8 cellular contexts compared by ENCODE assay signal in the genomic region with DNA sequence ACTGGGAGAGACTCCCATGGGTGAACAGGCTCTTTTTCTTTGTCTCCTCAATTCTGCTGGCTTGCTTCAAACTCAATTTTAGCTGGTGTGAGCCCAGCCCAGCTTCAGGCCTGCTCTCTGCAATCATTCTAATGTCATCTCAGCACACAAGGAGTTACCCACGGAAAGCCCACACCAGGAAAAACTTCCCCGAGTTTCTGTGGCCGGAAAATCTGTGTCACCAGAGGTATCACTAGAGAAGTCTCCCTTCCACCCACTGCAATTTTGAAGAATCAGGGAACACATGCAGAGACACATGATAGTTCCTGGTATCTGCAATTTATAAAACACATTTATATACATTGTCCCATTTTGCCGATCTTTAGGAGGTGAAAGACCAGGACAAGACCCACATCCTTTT. TPM values are rescaled to one million over a fixed set of nuclear protein-coding genes. Genes with fewer than 3 reads are reported as not detected.
A peak's percentile ranks its signal among the peaks of the same experiment; 100 is the strongest.
DNase-seq lines count a peak whose midpoint lies in the region; ATAC-seq and TF ChIP-seq lines count a peak whose summit lies in the region.

No MANE protein-coding gene starts in this region.

- peak; percentile 77 for DNase-seq in activated naive CD4-positive, alpha-beta T cell treated with Interleukin-2 at 50 U/mL for 16 hours
- DNase-seq in activated naive CD4-positive, alpha-beta T cell (lab: John Stamatoyannopoulos, UW), result no peak
- DNase-seq in activated naive CD8-positive, alpha-beta T cell treated with anti-CD3 and anti-CD28 coated beads, Interleukin-2, amount 10 ng/mL, durations not matched to agents 7 days and 5 days, result no peak
- DNase-seq in stimulated activated CD4-positive, alpha-beta T cell treated with anti-CD3 and anti-CD28 coated beads, Interleukin-12 subunit alpha, Interleukin-12 subunit beta, amount 100 ng/mL, for 48 hours (ENCODE audit: low read depth in 2 of 3, low spot score in 1 of 3), result peak; percentile 59 to 76 (median 75)
- no peak for DNase-seq in tibial artery
- no peak for DNase-seq in NCI-H1105 (lab: John Stamatoyannopoulos, UW)
- DNase-seq in left colon, result no peak

- no peaks in the 10 kb centered on the region for H3K9me3 Mint-ChIP-seq in activated naive CD8-positive, alpha-beta T cell treated with anti-CD3 and anti-CD28 coated beads, Interleukin-2, amount 10 ng/mL, durations not matched to agents 7 days and 5 days

- H3K36me3 ChIP-seq in tibial artery, result no peaks in the 10 kb centered on the region

- peaks cover 41% of the 10 kb centered on the region for H3K4me1 Mint-ChIP-seq in activated naive CD8-positive, alpha-beta T cell treated with anti-CD3 and anti-CD28 coated beads, Interleukin-2, amount 10 ng/mL, durations not matched to agents 7 days and 5 days

- no peaks in the 10 kb centered on the region for H3K27me3 Mint-ChIP-seq in activated naive CD8-positive, alpha-beta T cell treated with anti-CD3 and anti-CD28 coated beads, Interleukin-2, amount 10 ng/mL, durations not matched to agents 7 days and 5 days

- no peaks in the 10 kb centered on the region for H3K9me3 ChIP-seq in tibial artery

- intact Hi-C loops in tibial artery (cut with DNase I; ENCODE audit: low total_unique reads), result no loop called here
- intact Hi-C loops in left colon (cut with DNase I, micrococcal nuclease), result no loop called here

- POLR2A ChIA-PET in activated naive CD8-positive, alpha-beta T cell treated with anti-CD3 and anti-CD28 coated beads, Interleukin-2, amount 10 ng/mL, durations not matched to agents 7 days and 5 days (lab: Charles Lee), result interaction anchor here (1.1 to 2.7 kb wide), 8 partner anchors 9 to 83 kb away, joined by 3 to 42 read pairs (median 6); a partner anchor contains a TSS

- H3K27ac Mint-ChIP-seq in activated naive CD8-positive, alpha-beta T cell treated with anti-CD3 and anti-CD28 coated beads, Interleukin-2, amount 10 ng/mL, durations not matched to agents 7 days and 5 days, result peak overlapping the region; percentile 89

- peak overlapping the region; percentile 62 to 71 for H3K27ac ChIP-seq in tibial artery

- peaks cover 2% of the 10 kb centered on the region for H3K36me3 Mint-ChIP-seq in activated naive CD8-positive, alpha-beta T cell treated with anti-CD3 and anti-CD28 coated beads, Interleukin-2, amount 10 ng/mL, durations not matched to agents 7 days and 5 days

- no peaks in the 10 kb centered on the region for H3K27me3 ChIP-seq in tibial artery

- no peak for TF ChIP-seq CTCF in tibial artery (IDR thresholded peaks at IDR 0.05)

- H3K4me1 ChIP-seq in tibial artery, result peaks cover 0 to 33% (median 14%) of the 10 kb centered on the region in 4 donors

- H3K4me3 ChIP-seq in tibial artery, result no peak overlapping the region

- ATAC-seq in activated naive CD8-positive, alpha-beta T cell treated with anti-CD3 and anti-CD28 coated beads, Interleukin-2, amount 10 ng/mL, durations not matched to agents 7 days and 5 days (ENCODE audit: low read depth), result no peak
- no peak for ATAC-seq in GM21381 (IDR thresholded peaks at IDR 0.05; ENCODE audit: unreplicated experiment)
- ATAC-seq in left colon, result no peak

- peak overlapping the region; percentile 54 for H3K4me3 Mint-ChIP-seq in activated naive CD8-positive, alpha-beta T cell treated with anti-CD3 and anti-CD28 coated beads, Interleukin-2, amount 10 ng/mL, durations not matched to agents 7 days and 5 days

RNA-seq across cellular contexts. Expression of a gene that starts 13.5 kb away (rescaled TPM):
- 10 to 100 TPM; 59.2 to 62.3 TPM for total RNA-seq in activated naive CD8-positive, alpha-beta T cell treated with anti-CD3 and anti-CD28 coated beads, Interleukin-2, amount 10 ng/mL, durations not matched to agents 7 days and 5 days
- total RNA-seq in left colon, result 10 to 100 TPM; 54.8 to 57.8 TPM

Comparison
In these comparisons a context has a peak if more than half of its experiments do, and no peak if none do; other contexts are left out.
1. DNase-seq: peak in activated naive CD4-positive, alpha-beta T cell treated with Interleukin-2 at 50 U/mL for 16 hours (single experiment) and stimulated activated CD4-positive, alpha-beta T cell treated with anti-CD3 and anti-CD28 coated beads, Interleukin-12 subunit alpha, Interleukin-12 subunit beta, amount 100 ng/mL, for 48 hours (3 of 3); none in activated naive CD4-positive, alpha-beta T cell (0 of 4), activated naive CD8-positive, alpha-beta T cell treated with anti-CD3 and anti-CD28 coated beads, Interleukin-2, amount 10 ng/mL, durations not matched to agents 7 days and 5 days (single experiment), tibial artery (0 of 2), NCI-H1105 (single experiment) and left colon (0 of 2).